ENCODE assay signal across 9 cellular contexts in genomic region chr1:24929091-24929875, GRCh38. TPM values are rescaled to one million over a fixed set of nuclear protein-coding genes. Genes with fewer than 3 reads are reported as not detected.
DNase-seq lines count a peak whose midpoint lies in the region; ATAC-seq and TF ChIP-seq lines count a peak whose summit lies in the region.
"Had no signal": no experiment of that assay in that cellular context is flagged by ENCODE, and none has a peak within 500 bp of the region (broad histone marks: within the 10 kb centered on the region; RNA-seq: fewer than 3 reads in every experiment).

No MANE protein-coding gene starts in this region.

- peaks cover 73 to 78% of the 10 kb centered on the region in 2 donors for H3K27me3 ChIP-seq in duodenal mucosa (ENCODE audit: control insufficient read depth in 1 of 2, insufficient read depth in 2 of 2, low read length in 2 of 2)
- H3K27me3 ChIP-seq in neural progenitor cell: peaks cover 99% of the 10 kb centered on the region

- peaks cover 18% of the 10 kb centered on the region for H3F3A ChIP-seq in neural progenitor cell (ENCODE audit: low read depth)

- peak overlapping the region; percentile 52 for H3K4me3 ChIP-seq in WI38 (ENCODE audit: low read depth, low read length)
- H3K4me3 ChIP-seq in duodenal mucosa (ENCODE audit: low read depth in 1 of 2, low read length in 2 of 2): peak overlapping the region; percentile 54 to 68
- peak overlapping the region; percentile 37 for H3K4me3 ChIP-seq in neural progenitor cell

- no peaks in the 10 kb centered on the region for H3K79me2 ChIP-seq in neural progenitor cell (ENCODE audit: low read depth)

- peaks cover 82% of the 10 kb centered on the region for H3K27me3 Mint-ChIP-seq in neural progenitor cell (ENCODE audit: insufficient read depth, low read depth)

- peak; percentile 9 for ATAC-seq in HG03432 (IDR thresholded peaks at IDR 0.05; ENCODE audit: unreplicated experiment)

- H3K9ac ChIP-seq in duodenal mucosa (ENCODE audit: low read depth in 1 of 2, low read length in 2 of 2) (peak overlapping the region; percentile 63 to 75), neural progenitor cell (no peak overlapping the region)

- DNase-seq in SKM-1 treated with dmso at 0.1 percent for 144 hours (lab: John Stamatoyannopoulos, UW; ENCODE audit: unreplicated experiment) (peak; percentile 43), SKM-1 (lab: John Stamatoyannopoulos, UW; ENCODE audit: unreplicated experiment) (no peak), neural progenitor cell (ENCODE audit: low spot score) (peak; percentile 64), cortex of kidney (lab: John Stamatoyannopoulos, UW) (no peak), NCI-H187 treated with DMSO at 0.1 percent for 48 hours (lab: John Stamatoyannopoulos, UW) (no peak)

- H3K9me3 ChIP-seq in duodenal mucosa (ENCODE audit: control insufficient read depth in 1 of 2, low read length in 2 of 2): no peaks in the 10 kb centered on the region
- H3K9me3 ChIP-seq in neural progenitor cell (ENCODE audit: low read depth): no peaks in the 10 kb centered on the region

- H3K4me2 ChIP-seq in neural progenitor cell: peak overlapping the region; percentile 68

- H3K4me1 ChIP-seq in duodenal mucosa (ENCODE audit: control insufficient read depth in 1 of 2, insufficient read depth in 2 of 2, low read length in 2 of 2): peaks cover 46 to 48% of the 10 kb centered on the region in 2 donors
- peaks cover 30% of the 10 kb centered on the region for H3K4me1 ChIP-seq in neural progenitor cell

- H3K27ac Mint-ChIP-seq in neural progenitor cell: no peak overlapping the region

- peaks cover 30% of the 10 kb centered on the region for H4K20me1 ChIP-seq in neural progenitor cell (ENCODE audit: low read depth)

- no peak overlapping the region for H3K4me3 Mint-ChIP-seq in neural progenitor cell

- no peaks in the 10 kb centered on the region for H3K36me3 Mint-ChIP-seq in neural progenitor cell

- no peaks in the 10 kb centered on the region for H3K36me3 ChIP-seq in duodenal mucosa (ENCODE audit: control insufficient read depth in 1 of 2, insufficient read depth in 2 of 2, low read length in 2 of 2)
- no peaks in the 10 kb centered on the region for H3K36me3 ChIP-seq in neural progenitor cell

- no peaks in the 10 kb centered on the region for H3K9me3 Mint-ChIP-seq in neural progenitor cell

- peaks cover 24% of the 10 kb centered on the region for H3K4me1 Mint-ChIP-seq in neural progenitor cell

- TF ChIP-seq CTCF in WI38 (IDR thresholded peaks at IDR 0.05; ENCODE audit: low read depth, low read length): no peak
- no peak for TF ChIP-seq CTCF in neural progenitor cell (IDR thresholded peaks at IDR 0.05)

- H2AFZ ChIP-seq in neural progenitor cell (replicated peaks): peak overlapping the region; percentile 69

- peak overlapping the region; percentile 51 for H3K27ac ChIP-seq in duodenal mucosa (ENCODE audit: low read depth, low read length)
- H3K27ac ChIP-seq in neural progenitor cell: no peak overlapping the region
- H3K27ac ChIP-seq: epithelial cell of prostate had no signal

RNA-seq across cellular contexts. Expression of gene RUNX3, which starts 0.8 kb away (rescaled TPM):
- total RNA-seq in neural progenitor cell (ENCODE audit: low replicate concordance): 0.09 TPM in 1 of 2 replicates, not detected in the other

Comparison
In these comparisons a context has a peak if more than half of its experiments do, and no peak if none do; other contexts are left out.
1. DNase-seq: peak in SKM-1 treated with dmso at 0.1 percent for 144 hours (single experiment) and neural progenitor cell (single experiment); none in SKM-1 (single experiment), cortex of kidney (single experiment) and NCI-H187 treated with DMSO at 0.1 percent for 48 hours (single experiment).
2. Peak in every context shown above with its lines, with median percentiles within 50 percentile points of each other: H3K4me3 ChIP-seq.